In genomic region chr13:99062593-99062992, GRCh38 we compare ENCODE assay signal across 11 cellular contexts.
DNase-seq lines count a peak whose midpoint lies in the region; ATAC-seq, FAIRE-seq and TF ChIP-seq lines count a peak whose summit lies in the region.
"Had no signal": no experiment of that assay in that cellular context is flagged by ENCODE, and none has a peak within 500 bp of the region (broad histone marks: within the 10 kb centered on the region; RNA-seq: fewer than 3 reads in every experiment).

No MANE protein-coding gene starts in this region.

- no peak overlapping the region for H3K27ac Mint-ChIP-seq in stimulated activated effector memory CD8-positive, alpha-beta T cell treated with anti-CD3 and anti-CD28 coated beads, Interleukin-12 subunit alpha, Interleukin-12 subunit beta, amount 100 ng/mL, for 72 hours
- H3K27ac Mint-ChIP-seq: activated B cell treated with CpG ODN at 0.5 μM for 24 hours had no signal

- intact Hi-C loops in A673 (cut with micrococcal nuclease; ENCODE audit: unreplicated experiment) (no loop called here), pancreas (cut with DNase I) (no loop called here)

- H3K4me3 ChIP-seq in A673 (ENCODE audit: low read depth, low read length, poor library complexity, severe bottlenecking) = peak overlapping the region; percentile 10
- H3K4me3 ChIP-seq in cardiac fibroblast (replicated peaks in 1 of 2; ENCODE audit: low read depth in 2 of 2, low read length in 2 of 2) = no peak overlapping the region
- no peak overlapping the region for H3K4me3 ChIP-seq in pancreas

- H3K9me3 ChIP-seq in A673 (ENCODE audit: low read depth, low read length, poor library complexity, severe bottlenecking) (no peaks in the 10 kb centered on the region), pancreas (no peaks in the 10 kb centered on the region)

- CTCF ChIA-PET in A673 (lab: Charles Lee) = no interaction called here

- DNase-seq in A673 (ENCODE audit: low spot score) (peak; percentile 87), M059J (ENCODE audit: low read depth) (peak; percentile 88), cardiac fibroblast (ENCODE audit: low read depth in 2 of 2) (peak; percentile 58 to 72), medulla oblongata (ENCODE audit: extremely low spot score) (peak; percentile 37), pancreas (no peak)
- no peak for DNase-seq in stimulated activated effector memory CD8-positive, alpha-beta T cell treated with anti-CD3 and anti-CD28 coated beads, Interleukin-12 subunit alpha, Interleukin-12 subunit beta, amount 100 ng/mL, for 72 hours (ENCODE audit: low spot score in 2 of 2)
- DNase-seq: activated B cell treated with CpG ODN at 0.5 μM for 24 hours; Calu3; effector memory CD8-positive, alpha-beta T cell had no signal

- H3K27me3 ChIP-seq in A673 (replicated peaks; ENCODE audit: insufficient read depth, low read depth, low read length, poor library complexity) = no peaks in the 10 kb centered on the region
- H3K27me3 ChIP-seq in pancreas = no peaks in the 10 kb centered on the region

- no TSS peak for BruUV-seq in A673 (replicated peaks; lab: Mats Ljungman, UMichigan)

- peaks cover 52% of the 10 kb centered on the region for H3K4me1 Mint-ChIP-seq in stimulated activated effector memory CD8-positive, alpha-beta T cell treated with anti-CD3 and anti-CD28 coated beads, Interleukin-12 subunit alpha, Interleukin-12 subunit beta, amount 100 ng/mL, for 72 hours

- FAIRE-seq in pancreas (lab: Jason Lieb, UNC) = no peak

- POLR2A ChIA-PET in A673 (lab: Charles Lee; ENCODE audit: low non-redundant PET) = no interaction called here

- ATAC-seq in GM19324 (IDR thresholded peaks at IDR 0.05; ENCODE audit: low FRiP score, unreplicated experiment) (no peak), GM18519 (IDR thresholded peaks at IDR 0.05; ENCODE audit: low FRiP score, unreplicated experiment) (no peak), pancreas (no peak)
- ATAC-seq in stimulated activated effector memory CD8-positive, alpha-beta T cell treated with anti-CD3 and anti-CD28 coated beads, Interleukin-12 subunit alpha, Interleukin-12 subunit beta, amount 100 ng/mL, for 72 hours = no peak
- ATAC-seq: effector memory CD8-positive, alpha-beta T cell had no signal

- H3K36me3 ChIP-seq in A673 (ENCODE audit: insufficient read depth, low read length, poor library complexity, severe bottlenecking) (no peaks in the 10 kb centered on the region), pancreas (no peaks in the 10 kb centered on the region)

- WGBS in pancreas, 2 donors = 86 to 87% methylated on average over 10 of the region's 10 CpGs

- H3K27ac ChIP-seq in A673 (ENCODE audit: low read depth, low read length, poor library complexity, severe bottlenecking) (peak overlapping the region; percentile 10), pancreas (no peak overlapping the region)

- H3K4me3 Mint-ChIP-seq in stimulated activated effector memory CD8-positive, alpha-beta T cell treated with anti-CD3 and anti-CD28 coated beads, Interleukin-12 subunit alpha, Interleukin-12 subunit beta, amount 100 ng/mL, for 72 hours = no peak overlapping the region
- H3K4me3 Mint-ChIP-seq: activated B cell treated with CpG ODN at 0.5 μM for 24 hours; effector memory CD8-positive, alpha-beta T cell had no signal

- TF ChIP-seq CTCF in A673 (conservative IDR thresholded peaks at IDR 0.05; ENCODE audit: low read depth, low read length) (no peak), cardiac fibroblast (IDR thresholded peaks at IDR 0.05; ENCODE audit: low read depth, low read length) (no peak), pancreas (IDR thresholded peaks at IDR 0.05) (no peak)

- no peaks in the 10 kb centered on the region for H3K36me3 Mint-ChIP-seq in stimulated activated effector memory CD8-positive, alpha-beta T cell treated with anti-CD3 and anti-CD28 coated beads, Interleukin-12 subunit alpha, Interleukin-12 subunit beta, amount 100 ng/mL, for 72 hours

- H3K9me3 Mint-ChIP-seq in stimulated activated effector memory CD8-positive, alpha-beta T cell treated with anti-CD3 and anti-CD28 coated beads, Interleukin-12 subunit alpha, Interleukin-12 subunit beta, amount 100 ng/mL, for 72 hours = no peaks in the 10 kb centered on the region
- H3K9me3 Mint-ChIP-seq: activated B cell treated with CpG ODN at 0.5 μM for 24 hours; effector memory CD8-positive, alpha-beta T cell had no signal

- peaks cover 10% of the 10 kb centered on the region for H3K4me1 ChIP-seq in A673 (ENCODE audit: insufficient read depth, low read length, poor library complexity, severe bottlenecking)
- peaks cover 3 to 13% (median 8%) of the 10 kb centered on the region in 3 donors for H3K4me1 ChIP-seq in pancreas

Comparison
In these comparisons a context has a peak if more than half of its experiments do, and no peak if none do; other contexts are left out.
1. DNase-seq: peak in A673 (single experiment), M059J (single experiment), cardiac fibroblast (2 of 2) and medulla oblongata (single experiment); none in stimulated activated effector memory CD8-positive, alpha-beta T cell treated with anti-CD3 and anti-CD28 coated beads, Interleukin-12 subunit alpha, Interleukin-12 subunit beta, amount 100 ng/mL, for 72 hours (0 of 2) and pancreas (0 of 6).